Comparison of ENCODE assay signal across 23 cellular contexts in genomic region chr1:979744-980072, GRCh38. TPM values are rescaled to one million over a fixed set of nuclear protein-coding genes. Genes with fewer than 3 reads are reported as not detected.
DNase-seq lines count a peak whose midpoint lies in the region; ATAC-seq, FAIRE-seq and TF ChIP-seq lines count a peak whose summit lies in the region.
"Had no signal": no experiment of that assay in that cellular context is flagged by ENCODE, and none has a peak within 500 bp of the region (broad histone marks: within the 10 kb centered on the region; RNA-seq: fewer than 3 reads in every experiment).

No MANE protein-coding gene starts in this region.

- no peaks in the 10 kb centered on the region for H3K79me2 ChIP-seq in HepG2 (ENCODE audit: insufficient read depth, low read length)

- intact Hi-C loops in left ventricle myocardium inferior (cut with micrococcal nuclease) (loop anchor here (10.0 kb wide), 1 partner anchor 85 kb away; no protein-coding TSS in a partner anchor), cardiac septum (cut with DNase I) (no loop called here), HepG2 (cut with micrococcal nuclease; ENCODE audit: unreplicated experiment) (no loop called here), gastrocnemius medialis (cut with DNase I; ENCODE audit: low total_unique reads) (loop anchor here (5.0 kb wide), 1 partner anchor 368 kb away; the partner anchor contains the start of gene DVL1), testis (cut with DNase I; ENCODE audit: low total_unique reads) (loop anchor here (10.0 kb wide), 1 partner anchor 75 kb away; no protein-coding TSS in a partner anchor)

- H3K36me3 ChIP-seq in left ventricle myocardium inferior (peaks cover 17% of the 10 kb centered on the region), bronchial epithelial cell (ENCODE audit: control insufficient read depth, insufficient read depth, low read length) (no peaks in the 10 kb centered on the region), HepG2 (replicated peaks in 1 of 2; ENCODE audit: control insufficient read depth in 1 of 2, insufficient read depth in 2 of 2, low read length in 2 of 2) (no peaks in the 10 kb centered on the region), gastrocnemius medialis (no peaks in the 10 kb centered on the region), testis (ENCODE audit: low read depth, missing control alignments) (no peaks in the 10 kb centered on the region)
- H3K36me3 ChIP-seq: BE2C had no signal

- no peak overlapping the region for H3K9ac ChIP-seq in HepG2 (ENCODE audit: insufficient read depth, low read depth, low read length)
- H3K9ac ChIP-seq: GM23248 had no signal

- TF ChIP-seq CTCF in left ventricle myocardium inferior (IDR thresholded peaks at IDR 0.05; ENCODE audit: borderline replicate concordance) (no peak), bronchial epithelial cell (IDR thresholded peaks at IDR 0.05; ENCODE audit: insufficient read depth, low read length, severe bottlenecking) (no peak), HepG2 (CRISPR knock-in tag; IDR thresholded peaks at IDR 0.05) (no peak), gastrocnemius medialis (IDR thresholded peaks at IDR 0.05 in 4 of 5, conservative IDR thresholded peaks at IDR 0.05 in 1 of 5) (no peak), testis (IDR thresholded peaks at IDR 0.05) (no peak)

- no peak for DNase-seq in left ventricle myocardium inferior
- no peak for DNase-seq in cardiac septum (ENCODE audit: low spot score)
- no peak for DNase-seq in bronchial epithelial cell (ENCODE audit: low read depth)
- no peak for DNase-seq in HepG2 (ENCODE audit: low spot score)
- DNase-seq in gastrocnemius medialis = no peak
- no peak for DNase-seq in mucosa of gallbladder (ENCODE audit: low spot score)
- DNase-seq in activated CD8-positive, alpha-beta memory T cell treated with anti-CD3 and anti-CD28 coated beads, Interleukin-2, amount 50 U/mL, for 48 hours = no peak
- no peak for DNase-seq in testis
- DNase-seq: ACHN; C1 segment of cervical spinal cord; Caco-2; CD4-positive, alpha-beta T cell; GM23248; HCEC 1CT had no signal

- H3K27me3 ChIP-seq in left ventricle myocardium inferior (ENCODE audit: low read depth) = peaks cover 43% of the 10 kb centered on the region
- H3K27me3 ChIP-seq in bronchial epithelial cell (ENCODE audit: control insufficient read depth, insufficient read depth, low read length) = peaks cover 13% of the 10 kb centered on the region
- H3K27me3 ChIP-seq in HepG2 (ENCODE audit: control insufficient read depth in 1 of 2, insufficient read depth in 2 of 2, low read length in 2 of 2) = peaks cover 22 to 50% of the 10 kb centered on the region in 2 experiments
- H3K27me3 ChIP-seq in gastrocnemius medialis = peaks cover 0 to 2% (median 0%) of the 10 kb centered on the region in 3 donors
- H3K27me3 ChIP-seq in testis = no peaks in the 10 kb centered on the region

- no peak overlapping the region for H2AFZ ChIP-seq in HepG2 (ENCODE audit: low read length)
- H2AFZ ChIP-seq: GM23248 had no signal

- no peak for TF ChIP-seq RAD21 in HepG2 (CRISPR knock-in tag; IDR thresholded peaks at IDR 0.05)

- H3K4me1 ChIP-seq in left ventricle myocardium inferior (peaks cover 56% of the 10 kb centered on the region), HepG2 (ENCODE audit: insufficient read depth, low read length) (peaks cover 55% of the 10 kb centered on the region), gastrocnemius medialis (peaks cover 29 to 48% of the 10 kb centered on the region in 2 donors), testis (peaks cover 5% of the 10 kb centered on the region)
- H3K4me1 ChIP-seq: BE2C had no signal

- 73% methylated on average over 5 of the region's 9 CpGs for WGBS in HepG2 (ENCODE audit: low lambda C conversion rate)
- WGBS in testis, 2 donors = 97 to 99% methylated on average over 6 to 9 of the region's 9 CpGs

- FAIRE-seq in bronchial epithelial cell (lab: Jason Lieb, UNC) (peak; percentile 13), HepG2 (lab: Jason Lieb, UNC) (no peak)
- FAIRE-seq: A204.1, D721Med, G401.6, GM12891, GM18507, H54, HTR-8/SVneo had no signal

- H3K4me2 ChIP-seq in HepG2 (ENCODE audit: low read depth, low read length) = peak overlapping the region; percentile 74

- POLR2A ChIA-PET in HepG2 (lab: Yijun Ruan, JAX) = no interaction called here

- in situ Hi-C loops in HepG2 (cut with HindIII; ENCODE audit: extremely low pct_ligation_motif_present, low pct_unique_long_range_greater_than_20kb) = no loop called here
- in situ Hi-C loops in gastrocnemius medialis (cut with MboI; ENCODE audit: low sequenced_read_pairs in 4 of 4) = loop anchor here in 2 of 4 donors (10.0 kb wide), 1 partner anchor 85 kb away; no protein-coding TSS in a partner anchor

- H4K20me1 ChIP-seq in HepG2 (ENCODE audit: insufficient read depth, low read length) = no peaks in the 10 kb centered on the region

- no TSS peak for BruUV-seq in HepG2 (replicated peaks; lab: Mats Ljungman, UMichigan)

- H3K9me3 ChIP-seq in left ventricle myocardium inferior (replicated peaks) (no peaks in the 10 kb centered on the region), HepG2 (ENCODE audit: low read length) (no peaks in the 10 kb centered on the region), gastrocnemius medialis (no peaks in the 10 kb centered on the region), testis (no peaks in the 10 kb centered on the region)
- H3K9me3 ChIP-seq: BE2C, Caco-2 had no signal

- ATAC-seq in HepG2 = no peak
- ATAC-seq in gastrocnemius medialis = no peak

- H3K27ac ChIP-seq in left ventricle myocardium inferior (replicated peaks) (peak overlapping the region; percentile 97), HepG2 (ENCODE audit: extremely low read length, insufficient read depth, low read length) (no peak overlapping the region), gastrocnemius medialis (peak overlapping the region; percentile 100), testis (no peak overlapping the region)
- H3K27ac ChIP-seq: GM23248 had no signal

- H3K4me3 ChIP-seq in left ventricle myocardium inferior = peak overlapping the region; percentile 74
- H3K4me3 ChIP-seq in bronchial epithelial cell (ENCODE audit: low read depth, low read length) = no peak overlapping the region
- peak overlapping the region in 1 of 3 experiments; percentile 70; a peak in 1 of 6 replicates for H3K4me3 ChIP-seq in HepG2 (replicated peaks in 1 of 3; ENCODE audit: insufficient read depth in 1 of 3, low read depth in 2 of 3, low read length in 3 of 3)
- peak overlapping the region; percentile 57 to 65 (median 58) for H3K4me3 ChIP-seq in gastrocnemius medialis
- H3K4me3 ChIP-seq in testis = no peak overlapping the region
- H3K4me3 ChIP-seq: GM23248 had no signal

- TF ChIP-seq POLR2A in HepG2 (IDR thresholded peaks at IDR 0.05; ENCODE audit: insufficient read depth in 1 of 2, low read depth in 2 of 2, low read length in 2 of 2) (no peak), gastrocnemius medialis (IDR thresholded peaks at IDR 0.05) (no peak), testis (IDR thresholded peaks at IDR 0.05) (no peak)

- CTCF ChIA-PET in HepG2 (lab: Yijun Ruan, JAX; ENCODE audit: low intra/inter-chr PET ratio, low total read pairs) = no interaction called here

- TF ChIP-seq EP300 in HepG2 (IDR thresholded peaks at IDR 0.05; ENCODE audit: low read depth in 2 of 2, low read length in 2 of 2) = no peak
- no peak for TF ChIP-seq EP300 in HepG2 (CRISPR knock-in tag; IDR thresholded peaks at IDR 0.05; ENCODE audit: borderline replicate concordance)

RNA-seq across cellular contexts. Expression of gene PERM1, which starts 2.2 kb away (rescaled TPM):
- total RNA-seq in left ventricle myocardium inferior (160 TPM), cardiac septum (50.1 TPM), bronchial epithelial cell (under 0.01 TPM in 1 of 2 replicates, not detected in the other), HepG2 (2016; rRNA removed; fragmentation: Illumina TruSeq; extraction: Trizol) (0.04 TPM in 1 of 2 replicates, not detected in the other), gastrocnemius medialis (100 to 1,000 TPM in 2 of 4 donors, 10 to 100 TPM in 2; 38.9 to 218 (median 98.8) TPM), mucosa of gallbladder (0.35 TPM), testis (1 to 10 TPM; 3.2 to 4.9 TPM)
- total RNA-seq in HepG2 (2016; cell fraction: cytosol; rRNA removed; fragmentation: Illumina TruSeq; extraction: Trizol; ENCODE audit: low read depth) = not detected in 2 replicates
- total RNA-seq in HepG2 (2016; cell fraction: insoluble cytoplasmic fraction; rRNA removed; fragmentation: Illumina TruSeq; extraction: Trizol) = not detected in 2 replicates
- total RNA-seq in HepG2 (2016; cell fraction: membrane; rRNA removed; fragmentation: Illumina TruSeq; extraction: Trizol) = not detected in 2 replicates
- not detected in 2 replicates for total RNA-seq in HepG2 (2016; cell fraction: nucleus; rRNA removed; fragmentation: Illumina TruSeq; extraction: Trizol)
- polyA plus RNA-seq in HepG2 (2011; rRNA removed) (0.29 and 0.38 TPM in 2 replicates), testis (ENCODE audit: insufficient read depth, low read depth, low replicate concordance) (0.65 TPM)
- polyA plus RNA-seq in HepG2 (2011; cell fraction: cytosol; rRNA removed) = 0.17 and 0.32 TPM in 2 replicates
- 2.3 and 2.6 TPM in 2 replicates for polyA plus RNA-seq in HepG2 (2011; cell fraction: nucleus; rRNA removed)
- 0.44 TPM in 2 replicates for polyA plus RNA-seq in HepG2 (2012)
- not detected in 2 replicates for polyA plus RNA-seq in HepG2 (2016; cell fraction: cytosol; fragmentation: Illumina TruSeq; extraction: Trizol; ENCODE audit: low read depth)
- not detected in 2 replicates for polyA plus RNA-seq in HepG2 (2016; cell fraction: insoluble cytoplasmic fraction; fragmentation: Illumina TruSeq; extraction: Trizol; ENCODE audit: low read depth)
- polyA plus RNA-seq in HepG2 (2016; cell fraction: membrane; fragmentation: Illumina TruSeq; extraction: Trizol; ENCODE audit: low read depth) = not detected in 2 replicates
- polyA plus RNA-seq in HepG2 (2016; cell fraction: nucleus; fragmentation: Illumina TruSeq; extraction: Trizol; ENCODE audit: insufficient read depth, low read depth) = not detected in 2 replicates
- polyA minus RNA-seq in HepG2 (2011; rRNA and poly(A)+ RNA removed; ENCODE audit: low replicate concordance) = 0.09 and 2.7 TPM in 2 replicates
- 0.44 and 0.59 TPM in 2 replicates for polyA minus RNA-seq in HepG2 (2011; cell fraction: cytosol; rRNA and poly(A)+ RNA removed)
- 0.99 and 1.2 TPM in 2 replicates for polyA minus RNA-seq in HepG2 (2011; cell fraction: nucleus; rRNA and poly(A)+ RNA removed)
- total RNA-seq: CD4-positive, alpha-beta T cell; GM23248 had no signal
- polyA plus RNA-seq: IgD-negative memory B cell had no signal

RNA-seq across cellular contexts. Expression of gene PLEKHN1, which starts 13.4 kb away (rescaled TPM):
- total RNA-seq in left ventricle myocardium inferior (not detected), cardiac septum (not detected), bronchial epithelial cell (1.6 and 5.4 TPM in 2 replicates), HepG2 (2016; rRNA removed; fragmentation: Illumina TruSeq; extraction: Trizol) (0.21 and 0.42 TPM in 2 replicates), gastrocnemius medialis (under 1 TPM in 1 of 4 donors, not detected in 3; 0.23 TPM), mucosa of gallbladder (1.8 TPM), testis (under 1 TPM; 0.47 to 0.56 TPM)
- not detected in 2 replicates for total RNA-seq in HepG2 (2016; cell fraction: cytosol; rRNA removed; fragmentation: Illumina TruSeq; extraction: Trizol; ENCODE audit: low read depth)
- 0.31 and 0.48 TPM in 2 replicates for total RNA-seq in HepG2 (2016; cell fraction: insoluble cytoplasmic fraction; rRNA removed; fragmentation: Illumina TruSeq; extraction: Trizol)
- total RNA-seq in HepG2 (2016; cell fraction: membrane; rRNA removed; fragmentation: Illumina TruSeq; extraction: Trizol) = 0.15 and 0.17 TPM in 2 replicates
- 0.59 and 0.63 TPM in 2 replicates for total RNA-seq in HepG2 (2016; cell fraction: nucleus; rRNA removed; fragmentation: Illumina TruSeq; extraction: Trizol)
- polyA plus RNA-seq in HepG2 (2011; rRNA removed) (0.58 and 0.59 TPM in 2 replicates), testis (ENCODE audit: insufficient read depth, low read depth, low replicate concordance) (0.21 TPM)
- polyA plus RNA-seq in HepG2 (2011; cell fraction: cytosol; rRNA removed) = 0.13 and 0.23 TPM in 2 replicates
- 13.2 and 15.5 TPM in 2 replicates for polyA plus RNA-seq in HepG2 (2011; cell fraction: nucleus; rRNA removed)
- polyA plus RNA-seq in HepG2 (2012) = 0.51 and 0.55 TPM in 2 replicates
- polyA plus RNA-seq in HepG2 (2016; cell fraction: cytosol; fragmentation: Illumina TruSeq; extraction: Trizol; ENCODE audit: low read depth) = 0.05 and 0.09 TPM in 2 replicates
- polyA plus RNA-seq in HepG2 (2016; cell fraction: insoluble cytoplasmic fraction; fragmentation: Illumina TruSeq; extraction: Trizol; ENCODE audit: low read depth) = 0.29 and 0.48 TPM in 2 replicates
- polyA plus RNA-seq in HepG2 (2016; cell fraction: membrane; fragmentation: Illumina TruSeq; extraction: Trizol; ENCODE audit: low read depth) = 0.13 and 0.29 TPM in 2 replicates
- polyA plus RNA-seq in HepG2 (2016; cell fraction: nucleus; fragmentation: Illumina TruSeq; extraction: Trizol; ENCODE audit: insufficient read depth, low read depth) = 2.6 and 2.7 TPM in 2 replicates
- 0.26 and 0.54 TPM in 2 replicates for polyA minus RNA-seq in HepG2 (2011; rRNA and poly(A)+ RNA removed; ENCODE audit: low replicate concordance)
- 0.53 TPM in 1 of 2 replicates, not detected in the other for polyA minus RNA-seq in HepG2 (2011; cell fraction: cytosol; rRNA and poly(A)+ RNA removed)
- 1.8 and 1.9 TPM in 2 replicates for polyA minus RNA-seq in HepG2 (2011; cell fraction: nucleus; rRNA and poly(A)+ RNA removed)

RNA-seq across cellular contexts. Expression of gene KLHL17, which starts 19.3 kb away (rescaled TPM):
- total RNA-seq in left ventricle myocardium inferior (6.4 TPM), cardiac septum (4.8 TPM), bronchial epithelial cell (4.5 and 6.8 TPM in 2 replicates), HepG2 (2016; rRNA removed; fragmentation: Illumina TruSeq; extraction: Trizol) (2.8 and 9.3 TPM in 2 replicates), gastrocnemius medialis (1 to 10 TPM; 1.3 to 5.7 (median 2.3) TPM), mucosa of gallbladder (22.5 TPM), testis (10 to 100 TPM; 34.9 to 36.4 TPM)
- 4.5 and 5.0 TPM in 2 replicates for total RNA-seq in HepG2 (2016; cell fraction: cytosol; rRNA removed; fragmentation: Illumina TruSeq; extraction: Trizol; ENCODE audit: low read depth)
- total RNA-seq in HepG2 (2016; cell fraction: insoluble cytoplasmic fraction; rRNA removed; fragmentation: Illumina TruSeq; extraction: Trizol) = 2.4 and 10.3 TPM in 2 replicates
- total RNA-seq in HepG2 (2016; cell fraction: membrane; rRNA removed; fragmentation: Illumina TruSeq; extraction: Trizol) = 2.6 and 2.8 TPM in 2 replicates
- total RNA-seq in HepG2 (2016; cell fraction: nucleus; rRNA removed; fragmentation: Illumina TruSeq; extraction: Trizol) = 14.8 and 15.9 TPM in 2 replicates
- polyA plus RNA-seq in HepG2 (2011; rRNA removed) (24.7 and 31.4 TPM in 2 replicates), testis (ENCODE audit: insufficient read depth, low read depth, low replicate concordance) (16.0 TPM)
- 6.8 and 12.3 TPM in 2 replicates for polyA plus RNA-seq in HepG2 (2011; cell fraction: cytosol; rRNA removed)
- polyA plus RNA-seq in HepG2 (2011; cell fraction: nucleus; rRNA removed) = 590 and 778 TPM in 2 replicates
- 11.7 and 19.1 TPM in 2 replicates for polyA plus RNA-seq in HepG2 (2012)
- polyA plus RNA-seq in HepG2 (2016; cell fraction: cytosol; fragmentation: Illumina TruSeq; extraction: Trizol; ENCODE audit: low read depth) = 1.1 and 1.3 TPM in 2 replicates
- polyA plus RNA-seq in HepG2 (2016; cell fraction: insoluble cytoplasmic fraction; fragmentation: Illumina TruSeq; extraction: Trizol; ENCODE audit: low read depth) = 3.4 and 3.7 TPM in 2 replicates
- 1.9 and 2.4 TPM in 2 replicates for polyA plus RNA-seq in HepG2 (2016; cell fraction: membrane; fragmentation: Illumina TruSeq; extraction: Trizol; ENCODE audit: low read depth)
- polyA plus RNA-seq in HepG2 (2016; cell fraction: nucleus; fragmentation: Illumina TruSeq; extraction: Trizol; ENCODE audit: insufficient read depth, low read depth) = 71.9 and 74.8 TPM in 2 replicates
- polyA minus RNA-seq in HepG2 (2011; rRNA and poly(A)+ RNA removed; ENCODE audit: low replicate concordance) = 4.3 and 19.5 TPM in 2 replicates
- polyA minus RNA-seq in HepG2 (2011; cell fraction: cytosol; rRNA and poly(A)+ RNA removed) = 4.6 and 4.9 TPM in 2 replicates
- 24.9 and 31.0 TPM in 2 replicates for polyA minus RNA-seq in HepG2 (2011; cell fraction: nucleus; rRNA and poly(A)+ RNA removed)

RNA-seq across cellular contexts. Expression of gene HES4, which starts 20.2 kb away (rescaled TPM):
- total RNA-seq in left ventricle myocardium inferior (34.0 TPM), cardiac septum (56.5 TPM), bronchial epithelial cell (42.6 and 83.5 TPM in 2 replicates), HepG2 (2016; rRNA removed; fragmentation: Illumina TruSeq; extraction: Trizol) (4.4 and 8.8 TPM in 2 replicates), gastrocnemius medialis (10 to 100 TPM in 2 of 4 donors, 1 to 10 TPM in 2; 6.4 to 17.4 (median 9.5) TPM), mucosa of gallbladder (25.6 TPM), testis (10 to 100 TPM; 26.4 to 27.5 TPM)
- total RNA-seq in HepG2 (2016; cell fraction: cytosol; rRNA removed; fragmentation: Illumina TruSeq; extraction: Trizol; ENCODE audit: low read depth) = 16.5 and 25.5 TPM in 2 replicates
- total RNA-seq in HepG2 (2016; cell fraction: insoluble cytoplasmic fraction; rRNA removed; fragmentation: Illumina TruSeq; extraction: Trizol) = 3.4 and 7.9 TPM in 2 replicates
- total RNA-seq in HepG2 (2016; cell fraction: membrane; rRNA removed; fragmentation: Illumina TruSeq; extraction: Trizol) = 13.5 and 18.3 TPM in 2 replicates
- 6.5 and 8.0 TPM in 2 replicates for total RNA-seq in HepG2 (2016; cell fraction: nucleus; rRNA removed; fragmentation: Illumina TruSeq; extraction: Trizol)
- polyA plus RNA-seq in HepG2 (2011; rRNA removed) (10.6 and 17.6 TPM in 2 replicates), testis (ENCODE audit: insufficient read depth, low read depth, low replicate concordance) (2.3 TPM)
- 11.6 and 28.6 TPM in 2 replicates for polyA plus RNA-seq in HepG2 (2011; cell fraction: cytosol; rRNA removed)
- 190 and 210 TPM in 2 replicates for polyA plus RNA-seq in HepG2 (2011; cell fraction: nucleus; rRNA removed)
- 4.3 and 7.0 TPM in 2 replicates for polyA plus RNA-seq in HepG2 (2012)
- 17.0 and 22.1 TPM in 2 replicates for polyA plus RNA-seq in HepG2 (2016; cell fraction: cytosol; fragmentation: Illumina TruSeq; extraction: Trizol; ENCODE audit: low read depth)
- 4.5 and 6.0 TPM in 2 replicates for polyA plus RNA-seq in HepG2 (2016; cell fraction: insoluble cytoplasmic fraction; fragmentation: Illumina TruSeq; extraction: Trizol; ENCODE audit: low read depth)
- polyA plus RNA-seq in HepG2 (2016; cell fraction: membrane; fragmentation: Illumina TruSeq; extraction: Trizol; ENCODE audit: low read depth) = 10.6 and 11.4 TPM in 2 replicates
- polyA plus RNA-seq in HepG2 (2016; cell fraction: nucleus; fragmentation: Illumina TruSeq; extraction: Trizol; ENCODE audit: insufficient read depth, low read depth) = 16.1 and 18.4 TPM in 2 replicates
- 2.2 and 6.1 TPM in 2 replicates for polyA minus RNA-seq in HepG2 (2011; rRNA and poly(A)+ RNA removed; ENCODE audit: low replicate concordance)
- 6.4 and 8.5 TPM in 2 replicates for polyA minus RNA-seq in HepG2 (2011; cell fraction: cytosol; rRNA and poly(A)+ RNA removed)
- polyA minus RNA-seq in HepG2 (2011; cell fraction: nucleus; rRNA and poly(A)+ RNA removed) = 4.6 and 8.9 TPM in 2 replicates
- polyA plus RNA-seq: IgD-negative memory B cell had no signal

RNA-seq across cellular contexts. Expression of gene NOC2L, which starts 20.7 kb away (rescaled TPM):
- 40.8 TPM for total RNA-seq in left ventricle myocardium inferior
- 39.0 TPM for total RNA-seq in cardiac septum
- 116 and 128 TPM in 2 replicates for total RNA-seq in bronchial epithelial cell
- total RNA-seq in HepG2 (2016; rRNA removed; fragmentation: Illumina TruSeq; extraction: Trizol) = 91.6 and 103 TPM in 2 replicates
- total RNA-seq in HepG2 (2016; cell fraction: cytosol; rRNA removed; fragmentation: Illumina TruSeq; extraction: Trizol; ENCODE audit: low read depth) = 14.1 and 16.1 TPM in 2 replicates
- total RNA-seq in HepG2 (2016; cell fraction: insoluble cytoplasmic fraction; rRNA removed; fragmentation: Illumina TruSeq; extraction: Trizol) = 81.2 and 109 TPM in 2 replicates
- 22.9 and 27.1 TPM in 2 replicates for total RNA-seq in HepG2 (2016; cell fraction: membrane; rRNA removed; fragmentation: Illumina TruSeq; extraction: Trizol)
- 53.2 and 63.8 TPM in 2 replicates for total RNA-seq in HepG2 (2016; cell fraction: nucleus; rRNA removed; fragmentation: Illumina TruSeq; extraction: Trizol)
- polyA plus RNA-seq in HepG2 (2011; rRNA removed) = 32.0 and 40.5 TPM in 2 replicates
- 33.6 and 44.6 TPM in 2 replicates for polyA plus RNA-seq in HepG2 (2011; cell fraction: cytosol; rRNA removed)
- 85.2 and 96.0 TPM in 2 replicates for polyA plus RNA-seq in HepG2 (2011; cell fraction: nucleus; rRNA removed)
- polyA plus RNA-seq in HepG2 (2012) = 41.8 and 44.3 TPM in 2 replicates
- polyA plus RNA-seq in HepG2 (2016; cell fraction: cytosol; fragmentation: Illumina TruSeq; extraction: Trizol; ENCODE audit: low read depth) = 5.1 and 6.4 TPM in 2 replicates
- polyA plus RNA-seq in HepG2 (2016; cell fraction: insoluble cytoplasmic fraction; fragmentation: Illumina TruSeq; extraction: Trizol; ENCODE audit: low read depth) = 69.1 and 81.1 TPM in 2 replicates
- 9.8 and 11.1 TPM in 2 replicates for polyA plus RNA-seq in HepG2 (2016; cell fraction: membrane; fragmentation: Illumina TruSeq; extraction: Trizol; ENCODE audit: low read depth)
- 108 and 110 TPM in 2 replicates for polyA plus RNA-seq in HepG2 (2016; cell fraction: nucleus; fragmentation: Illumina TruSeq; extraction: Trizol; ENCODE audit: insufficient read depth, low read depth)
- polyA minus RNA-seq in HepG2 (2011; rRNA and poly(A)+ RNA removed; ENCODE audit: low replicate concordance) = 118 and 166 TPM in 2 replicates
- 43.1 and 44.0 TPM in 2 replicates for polyA minus RNA-seq in HepG2 (2011; cell fraction: cytosol; rRNA and poly(A)+ RNA removed)
- 18.8 and 20.1 TPM in 2 replicates for polyA minus RNA-seq in HepG2 (2011; cell fraction: nucleus; rRNA and poly(A)+ RNA removed)
- 100 to 1,000 TPM in 1 of 4 donors, 10 to 100 TPM in 3; 47.4 to 115 (median 74.2) TPM for total RNA-seq in gastrocnemius medialis
- 54.1 TPM for total RNA-seq in mucosa of gallbladder
- 10 to 100 TPM; 82.5 to 94.0 TPM for total RNA-seq in testis
- polyA plus RNA-seq in testis (ENCODE audit: insufficient read depth, low read depth, low replicate concordance) = 78.3 TPM

Comparison
In these comparisons a context has a peak if more than half of its experiments do, and no peak if none do; other contexts are left out.
1. intact Hi-C loops: an anchor here in left ventricle myocardium inferior (10.0 kb wide), gastrocnemius medialis (5.0 kb wide) and testis (10.0 kb wide); none called in cardiac septum and HepG2.
2. H3K27ac ChIP-seq: peak in left ventricle myocardium inferior (single experiment) and gastrocnemius medialis (4 of 4); none in HepG2 (single experiment) and testis (0 of 2).
3. H3K4me3 ChIP-seq: peak in left ventricle myocardium inferior (single experiment) and gastrocnemius medialis (4 of 4); none in bronchial epithelial cell (single experiment) and testis (0 of 2).